Comparison of ENCODE assay signal across 10 cellular contexts in genomic region chr11:128467041-128467440, GRCh38.
DNase-seq lines count a peak whose midpoint lies in the region; ATAC-seq and TF ChIP-seq lines count a peak whose summit lies in the region.
"Had no signal": no experiment of that assay in that cellular context is flagged by ENCODE, and none has a peak within 500 bp of the region (broad histone marks: within the 10 kb centered on the region; RNA-seq: fewer than 3 reads in every experiment).

No MANE protein-coding gene starts in this region.

- peak overlapping the region; percentile 95 to 96 for H3K27ac Mint-ChIP-seq in natural killer cell treated with Interleukin-12 subunit alpha and Interleukin-12 subunit beta and Interleukin-15 and Interleukin-18, amount 100 ng/mL, for 72 hours

- no peak overlapping the region for H3K4me3 ChIP-seq in heart left ventricle
- H3K4me3 ChIP-seq in colonic mucosa: no peak overlapping the region
- H3K4me3 ChIP-seq: BLaER1, testis had no signal

- peaks cover 87% of the 10 kb centered on the region for H3K36me3 Mint-ChIP-seq in natural killer cell treated with Interleukin-12 subunit alpha and Interleukin-12 subunit beta and Interleukin-15 and Interleukin-18, amount 100 ng/mL, for 72 hours

- no peak overlapping the region for H3K9ac ChIP-seq in colonic mucosa (ENCODE audit: low read depth in 2 of 2, low read length in 2 of 2)
- H3K9ac ChIP-seq: BLaER1 had no signal

- H3K27me3 Mint-ChIP-seq in natural killer cell treated with Interleukin-12 subunit alpha and Interleukin-12 subunit beta and Interleukin-15 and Interleukin-18, amount 100 ng/mL, for 72 hours: no peaks in the 10 kb centered on the region

- no peaks in the 10 kb centered on the region for H3K9me3 Mint-ChIP-seq in natural killer cell treated with Interleukin-12 subunit alpha and Interleukin-12 subunit beta and Interleukin-15 and Interleukin-18, amount 100 ng/mL, for 72 hours

- intact Hi-C loops in heart left ventricle (cut with DNase I) (loop anchor here in 7 of 10 donors (5.0 to 10.0 kb wide), 10 partner anchors 35 to 175 kb away; no protein-coding TSS in a partner anchor), left ventricle myocardium superior (cut with micrococcal nuclease) (no loop called here), colonic mucosa (cut with DNase I) (no loop called here)

- H3K27me3 ChIP-seq in heart left ventricle: no peaks in the 10 kb centered on the region
- no peaks in the 10 kb centered on the region for H3K27me3 ChIP-seq in colonic mucosa
- H3K27me3 ChIP-seq: BLaER1, testis had no signal

- H3K4me1 ChIP-seq in heart left ventricle (peaks cover 14 to 97% (median 82%) of the 10 kb centered on the region in 12 donors), colonic mucosa (peaks cover 11% of the 10 kb centered on the region)

- DNase-seq in heart left ventricle (no peak), left ventricle myocardium superior (no peak), colonic mucosa (no peak), HCEC 1CT (no peak), NCI-H2227 treated with DMSO at 0.1 percent for 48 hours (lab: John Stamatoyannopoulos, UW) (no peak)
- DNase-seq in natural killer cell treated with Interleukin-12 subunit alpha and Interleukin-12 subunit beta and Interleukin-15 and Interleukin-18, amount 100 ng/mL, for 72 hours (ENCODE audit: low spot score): no peak
- DNase-seq: testis had no signal

- H3K36me3 ChIP-seq in heart left ventricle (peaks cover 0 to 89% (median 52%) of the 10 kb centered on the region in 9 donors), colonic mucosa (no peaks in the 10 kb centered on the region)

- peaks cover 92 to 96% of the 10 kb centered on the region in 2 donors for H3K4me1 Mint-ChIP-seq in natural killer cell treated with Interleukin-12 subunit alpha and Interleukin-12 subunit beta and Interleukin-15 and Interleukin-18, amount 100 ng/mL, for 72 hours (ENCODE audit: low read depth in 2 of 2)

- TF ChIP-seq POLR2A in heart left ventricle (IDR thresholded peaks at IDR 0.05): no peak

- no peaks in the 10 kb centered on the region for H3K9me3 ChIP-seq in heart left ventricle
- no peaks in the 10 kb centered on the region for H3K9me3 ChIP-seq in colonic mucosa
- H3K9me3 ChIP-seq: BLaER1, testis had no signal

- TF ChIP-seq CTCF in heart left ventricle (IDR thresholded peaks at IDR 0.05) (no peak), colonic mucosa (IDR thresholded peaks at IDR 0.05) (no peak)

- peak overlapping the region; percentile 26 to 83 (median 68) for H3K27ac ChIP-seq in heart left ventricle
- peak overlapping the region; percentile 31 for H3K27ac ChIP-seq in colonic mucosa
- H3K27ac ChIP-seq: BLaER1, testis had no signal

- no peak for ATAC-seq in heart left ventricle
- no peak for ATAC-seq in left ventricle myocardium superior
- ATAC-seq in natural killer cell treated with Interleukin-12 subunit alpha and Interleukin-12 subunit beta and Interleukin-15 and Interleukin-18, amount 100 ng/mL, for 72 hours: no peak
- ATAC-seq in GM21447 (IDR thresholded peaks at IDR 0.05; ENCODE audit: unreplicated experiment): no peak
- no peak for ATAC-seq in GM18511 (IDR thresholded peaks at IDR 0.05; ENCODE audit: unreplicated experiment)

- peak overlapping the region; percentile 75 for H3K4me3 Mint-ChIP-seq in natural killer cell treated with Interleukin-12 subunit alpha and Interleukin-12 subunit beta and Interleukin-15 and Interleukin-18, amount 100 ng/mL, for 72 hours

- WGBS in heart left ventricle, 4 donors: 75 to 80% (median 76%) methylated on average over 5 to 6 of the region's 6 CpGs

Comparison
In these comparisons a context has a peak if more than half of its experiments do, and no peak if none do; other contexts are left out.
1. intact Hi-C loops: an anchor here in heart left ventricle (5.0 to 10.0 kb wide); none called in left ventricle myocardium superior and colonic mucosa.